21 cellular contexts compared by ENCODE assay signal in genomic region chr7:159158125-159158887, GRCh38. TPM values are rescaled to one million over a fixed set of nuclear protein-coding genes. Genes with fewer than 3 reads are reported as not detected.
"Had no signal": no experiment of that assay in that cellular context is flagged by ENCODE, and none has a peak within 500 bp of the region (broad histone marks: within the 10 kb centered on the region; RNA-seq: fewer than 3 reads in every experiment).

No MANE protein-coding gene starts in this region.

- H3K27me3 Mint-ChIP-seq: naive B cell had no signal

- H3K4me3 ChIP-seq: spleen, suprapubic skin, thyroid gland, uterus had no signal

- ATAC-seq: foreskin keratinocyte, left ventricle myocardium superior, sciatic nerve had no signal

- H3K36me3 Mint-ChIP-seq: immature natural killer cell, naive B cell, type B pancreatic cell had no signal

- H3K27ac ChIP-seq: foreskin keratinocyte, spleen, suprapubic skin, thyroid gland, uterus had no signal

- H3K36me3 ChIP-seq: spleen, suprapubic skin, thyroid gland, uterus had no signal

- H3K27ac Mint-ChIP-seq: naive B cell, nephron, type B pancreatic cell had no signal

- DNase-seq: dermis blood vessel endothelial cell; foreskin keratinocyte; immature natural killer cell; left ventricle myocardium superior; mesendoderm; naive B cell; spleen; stimulated activated CD4-positive, alpha-beta T cell treated with anti-CD3 and anti-CD28 coated beads, Interleukin-15, amount 100 ng/mL, for 24 hours; stimulated activated CD4-positive, alpha-beta T cell treated with anti-CD3 and anti-CD28 coated beads, Interleukin-1b, Interleukin-23, amount 100 ng/mL, for 48 hours; stimulated activated CD4-positive, alpha-beta T cell treated with anti-CD3 and anti-CD28 coated beads, Interleukin-4, amount 100 ng/mL, for 24 hours; stimulated activated naive CD4-positive, alpha-beta T cell; thyroid gland; uterus had no signal

- H3K9me3 Mint-ChIP-seq: immature natural killer cell, nephron, type B pancreatic cell had no signal

- H3K9me3 ChIP-seq: spleen, suprapubic skin, thyroid gland, uterus had no signal

- H3K27me3 ChIP-seq: foreskin keratinocyte, suprapubic skin, thyroid gland, uterus had no signal

- H3K4me3 Mint-ChIP-seq: immature natural killer cell, naive B cell, nephron, type B pancreatic cell had no signal

- H3K4me1 ChIP-seq: foreskin keratinocyte, spleen, suprapubic skin, thyroid gland, uterus had no signal

- H3K4me1 Mint-ChIP-seq: naive B cell, nephron had no signal

RNA-seq across cellular contexts. Expression of gene VIPR2, which starts 13.6 kb away (rescaled TPM):
- total RNA-seq: dermis blood vessel endothelial cell, epithelial cell of proximal tubule, foreskin keratinocyte, lung microvascular endothelial cell, pulmonary artery endothelial cell had no signal
- polyA plus RNA-seq: foreskin keratinocyte, keratinocyte had no signal
